In genomic region chr2:117917223-117917917, GRCh38 we compare ENCODE assay signal across 14 cellular contexts.
DNase-seq lines count a peak whose midpoint lies in the region; ATAC-seq, FAIRE-seq and TF ChIP-seq lines count a peak whose summit lies in the region.
"Had no signal": no experiment of that assay in that cellular context is flagged by ENCODE, and none has a peak within 500 bp of the region (broad histone marks: within the 10 kb centered on the region; RNA-seq: fewer than 3 reads in every experiment).

No MANE protein-coding gene starts in this region.

- no peak overlapping the region for H4K5ac ChIP-seq in IMR-90 (ENCODE audit: low read depth, low read length)

- no peak overlapping the region for H3K4me3 ChIP-seq in AG09309 (ENCODE audit: control insufficient read depth, low read depth, low read length)
- H3K4me3 ChIP-seq in IMR-90 (ENCODE audit: insufficient read depth, low read depth, low read length): no peak overlapping the region
- H3K4me3 ChIP-seq in GM12878: no peak overlapping the region
- H3K4me3 ChIP-seq in kidney epithelial cell (ENCODE audit: low read depth, low read length): no peak overlapping the region
- H3K4me3 ChIP-seq: thoracic aorta had no signal

- TF ChIP-seq POLR2A in IMR-90 (IDR thresholded peaks at IDR 0.05; ENCODE audit: low read depth, low read length): no peak
- no peak for TF ChIP-seq POLR2A in GM12878 (IDR thresholded peaks at IDR 0.05; ENCODE audit: low read depth, low read length)

- in situ Hi-C loops in IMR-90 (cut with MboI; ENCODE audit: low sequenced_read_pairs) (no loop called here), GM12878 (cut with MboI) (no loop called here)

- TF ChIP-seq CTCF in AG09309 (IDR thresholded peaks at IDR 0.05; ENCODE audit: control insufficient read depth, insufficient read depth, low read depth, low read length, missing control alignments) (peak; percentile 36), IMR-90 (conservative IDR thresholded peaks at IDR 0.05; ENCODE audit: low read depth, low read length) (peak; percentile 37), GM12878 (IDR thresholded peaks at IDR 0.05 in 2 of 3, conservative IDR thresholded peaks at IDR 0.05 in 1 of 3; ENCODE audit: control insufficient read depth in 2 of 3, extremely low read depth in 1 of 3, insufficient read depth in 1 of 3, low read depth in 3 of 3, low read length in 3 of 3) (peak in 2 of 3 experiments; percentile 11 to 20; a peak in 3 of 6 replicates), kidney epithelial cell (IDR thresholded peaks at IDR 0.05; ENCODE audit: insufficient read depth, low read length, poor library complexity, severe bottlenecking) (peak; percentile 11)

- H3K27me3 ChIP-seq in IMR-90 (ENCODE audit: control insufficient read depth, insufficient read depth, low read length): no peaks in the 10 kb centered on the region
- no peaks in the 10 kb centered on the region for H3K27me3 ChIP-seq in GM12878 (replicated peaks in 1 of 2; ENCODE audit: control insufficient read depth in 2 of 2, insufficient read depth in 2 of 2, low read length in 1 of 2)
- H3K27me3 ChIP-seq in kidney epithelial cell (ENCODE audit: control insufficient read depth, insufficient read depth, low read length): no peaks in the 10 kb centered on the region

- H3K4me2 ChIP-seq in IMR-90 (ENCODE audit: low read depth, low read length): no peak overlapping the region
- H3K4me2 ChIP-seq in GM12878 (ENCODE audit: control insufficient read depth, insufficient read depth): no peak overlapping the region

- H3K4ac ChIP-seq in IMR-90 (ENCODE audit: low read depth, low read length): no peak overlapping the region

- no peak for DNase-seq in AG09309 (ENCODE audit: low read depth)
- peak; percentile 24 for DNase-seq in IMR-90
- DNase-seq in GM12878 (ENCODE audit: low read depth, low spot score): no peak
- no peak for DNase-seq in kidney epithelial cell (ENCODE audit: low read depth)
- no peak for DNase-seq in HEK293T (ENCODE audit: extremely low spot score)
- no peak for DNase-seq in ecto neural progenitor cell (ENCODE audit: low spot score)
- DNase-seq in 8988T: no peak
- DNase-seq in NCI-H1092 treated with DMSO at 0.1 percent for 48 hours (lab: John Stamatoyannopoulos, UW): no peak
- DNase-seq: COR-L47, NCI-H748 treated with DMSO at 0.1 percent for 48 hours, nucleus accumbens, T1000 had no signal

- POLR2A ChIA-PET in IMR-90 (lab: Charles Lee; ENCODE audit: unreplicated experiment) (no interaction called here), GM12878 (lab: Charles Lee) (no interaction called here), HEK293T (lab: Yijun Ruan, JAX) (no interaction called here)

- H3K79me1 ChIP-seq in IMR-90 (ENCODE audit: low read depth in 1 of 2, low read length in 2 of 2): no peaks in the 10 kb centered on the region; a peak in 1 of 4 replicates

- H3K9me1 ChIP-seq in IMR-90 (ENCODE audit: insufficient read depth, low read length): no peaks in the 10 kb centered on the region

- RAD21 ChIA-PET in GM12878 (lab: Charles Lee; ENCODE audit: unreplicated experiment): no interaction called here

- ATAC-seq in IMR-90 (ENCODE audit: low read depth) (peak; percentile 59), GM12878 (no peak)

- H2BK15ac ChIP-seq in IMR-90 (ENCODE audit: low read depth, low read length): no peak overlapping the region

- CTCF ChIA-PET in IMR-90 (lab: Yijun Ruan, JAX): interaction anchor here (0.6 kb wide), 1 partner anchor 80 kb away, joined by 3 read pairs; no protein-coding TSS in a partner anchor
- CTCF ChIA-PET in GM12878 (lab: Yijun Ruan, JAX): no interaction called here
- CTCF ChIA-PET in HEK293T (lab: Yijun Ruan, JAX): no interaction called here

- H3K14ac ChIP-seq in IMR-90 (replicated peaks; ENCODE audit: low read depth, low read length): no peak overlapping the region

- FAIRE-seq in GM12878 (lab: Jason Lieb, UNC): no peak
- FAIRE-seq: colon had no signal

- SMC1A ChIA-PET in GM12878 (lab: Charles Lee; ENCODE audit: uncharacterized antibody, unreplicated experiment): no interaction called here

- dilution Hi-C loops in IMR-90 (cut with HindIII; ENCODE audit: low sequenced_read_pairs, unreplicated experiment): no loop called here

- H4K20me1 ChIP-seq in IMR-90 (ENCODE audit: insufficient read depth, low read length) (no peaks in the 10 kb centered on the region; the same call in 1 of the 2 replicates), GM12878 (ENCODE audit: control insufficient read depth, insufficient read depth) (no peaks in the 10 kb centered on the region)

- H4K8ac ChIP-seq in IMR-90 (ENCODE audit: low read depth in 2 of 2, low read length in 2 of 2): no peak overlapping the region

- H2BK120ac ChIP-seq in IMR-90 (ENCODE audit: low read depth, low read length): no peak overlapping the region

- no peak overlapping the region for H3K9ac ChIP-seq in IMR-90 (ENCODE audit: low read depth, low read length)
- no peak overlapping the region for H3K9ac ChIP-seq in GM12878 (ENCODE audit: control insufficient read depth, insufficient read depth, low read length)

- TF ChIP-seq EP300 in GM12878 (IDR thresholded peaks at IDR 0.05; ENCODE audit: borderline replicate concordance in 1 of 2, control insufficient read depth in 1 of 2, low read depth in 2 of 2, low read length in 2 of 2): no peak

- H4K91ac ChIP-seq in IMR-90 (ENCODE audit: insufficient read depth, low read depth, low read length): no peak overlapping the region

- intact Hi-C loops in IMR-90 (cut with micrococcal nuclease) (loop anchor here (1.0 kb wide), 1 partner anchor 81 kb away; no protein-coding TSS in a partner anchor), GM12878 (cut with micrococcal nuclease; ENCODE audit: unreplicated experiment) (no loop called here)

- no peak overlapping the region for H2AFZ ChIP-seq in IMR-90 (replicated peaks; ENCODE audit: low read length, poor library complexity)
- no peak overlapping the region for H2AFZ ChIP-seq in GM12878 (ENCODE audit: control insufficient read depth, low read depth, low read length)

- H3K36me3 ChIP-seq in IMR-90 (ENCODE audit: control insufficient read depth, insufficient read depth, low read length) (peaks cover 32% of the 10 kb centered on the region), GM12878 (ENCODE audit: control insufficient read depth in 2 of 2, insufficient read depth in 2 of 2, low read length in 1 of 2) (peaks cover 3 to 22% of the 10 kb centered on the region in 2 experiments), kidney epithelial cell (ENCODE audit: control insufficient read depth, insufficient read depth, low read length) (peaks cover 2% of the 10 kb centered on the region)

- H2BK5ac ChIP-seq in IMR-90 (ENCODE audit: low read depth, low read length, poor library complexity, severe bottlenecking): no peak overlapping the region

- H3K27ac ChIP-seq in IMR-90 (ENCODE audit: insufficient read depth, low read length) (no peak overlapping the region), GM12878 (ENCODE audit: control insufficient read depth, insufficient read depth) (no peak overlapping the region)
- H3K27ac ChIP-seq: thoracic aorta had no signal

- H2BK20ac ChIP-seq in IMR-90 (ENCODE audit: low read depth, low read length): no peak overlapping the region

- H3K4me1 ChIP-seq in IMR-90 (ENCODE audit: control insufficient read depth, insufficient read depth, low read length) (no peaks in the 10 kb centered on the region), GM12878 (ENCODE audit: control insufficient read depth, insufficient read depth, low read length) (no peaks in the 10 kb centered on the region)

- no peak overlapping the region for H3K18ac ChIP-seq in IMR-90 (ENCODE audit: low read depth, low read length)

- H3K9me3 ChIP-seq in IMR-90 (ENCODE audit: control insufficient read depth, insufficient read depth, low read length): no peaks in the 10 kb centered on the region
- no peaks in the 10 kb centered on the region; the same call in 2 of the 3 replicates for H3K9me3 ChIP-seq in GM12878 (replicated peaks; ENCODE audit: control insufficient read depth, insufficient read depth, low read length)

- H3K56ac ChIP-seq in IMR-90 (ENCODE audit: extremely low read depth, insufficient read depth, low read length): no peak overlapping the region

- TF ChIP-seq RAD21 in IMR-90 (IDR thresholded peaks at IDR 0.05; ENCODE audit: low read length): peak; percentile 40; the same call in 1 of the 2 replicates
- no peak for TF ChIP-seq RAD21 in GM12878 (IDR thresholded peaks at IDR 0.05; ENCODE audit: insufficient read depth, low read depth, low read length)

- H2AK5ac ChIP-seq in IMR-90 (ENCODE audit: low read depth, low read length): no peak overlapping the region

- H3K79me2 ChIP-seq in GM12878 (ENCODE audit: control insufficient read depth, insufficient read depth, low read length): no peaks in the 10 kb centered on the region

- no peak overlapping the region for H2AK9ac ChIP-seq in IMR-90 (replicated peaks; ENCODE audit: low read depth, low read length, poor library complexity)

- no peak overlapping the region for H3K23ac ChIP-seq in IMR-90 (ENCODE audit: low read depth, low read length)

- 100% methylated on average over 2 of the region's 19 CpGs; no CpG with 5 or more reads in 1 of the 2 experiments for WGBS in IMR-90 (ENCODE audit: extremely low coverage in 2 of 2, insufficient read length in 1 of 2), 2 experiments
- WGBS in GM12878 (ENCODE audit: insufficient coverage, insufficient replicate concordance, low lambda C conversion rate, missing lambda C conversion rate): 95% methylated on average over 19 of the region's 19 CpGs

- BruUV-seq in IMR-90 (replicated peaks; lab: Mats Ljungman, UMichigan) (no TSS peak), GM12878 (replicated peaks; lab: Mats Ljungman, UMichigan) (no TSS peak)

TF ChIP-seq in IMR-90, 13 proteins besides CTCF, POLR2A, EP300 and RAD21:
- TF ChIP-seq MXI1 (IDR thresholded peaks at IDR 0.05; ENCODE audit: borderline replicate concordance, low read depth, low read length) (no peak), FOS (IDR thresholded peaks at IDR 0.05; ENCODE audit: low read depth, low read length) (no peak), CEBPB (IDR thresholded peaks at IDR 0.05; ENCODE audit: low read depth, low read length) (no peak), NFE2L2 (IDR thresholded peaks at IDR 0.05; ENCODE audit: low read depth, low read length) (no peak)

TF ChIP-seq in GM12878, 131 proteins besides CTCF, POLR2A, EP300 and RAD21 (continues in another document):
- no peak for TF ChIP-seq MTA2 (IDR thresholded peaks at IDR 0.05; ENCODE audit: low read depth)

TF ChIP-seq in HEK293T, 16 proteins besides CTCF, POLR2A, EP300 and RAD21 (continues in another document):
- TF ChIP-seq PKNOX1 (IDR thresholded peaks at IDR 0.05): no peak
- no peak for TF ChIP-seq SP1 (IDR thresholded peaks at IDR 0.05)
- TF ChIP-seq SUZ12 (IDR thresholded peaks at IDR 0.05): no peak
- no peak for TF ChIP-seq ZNF384 (IDR thresholded peaks at IDR 0.05)
- no peak for TF ChIP-seq BHLHE40 (IDR thresholded peaks at IDR 0.05; ENCODE audit: borderline replicate concordance)
